ENCODE assay signal across 1 cellular context in the genomic region with DNA sequence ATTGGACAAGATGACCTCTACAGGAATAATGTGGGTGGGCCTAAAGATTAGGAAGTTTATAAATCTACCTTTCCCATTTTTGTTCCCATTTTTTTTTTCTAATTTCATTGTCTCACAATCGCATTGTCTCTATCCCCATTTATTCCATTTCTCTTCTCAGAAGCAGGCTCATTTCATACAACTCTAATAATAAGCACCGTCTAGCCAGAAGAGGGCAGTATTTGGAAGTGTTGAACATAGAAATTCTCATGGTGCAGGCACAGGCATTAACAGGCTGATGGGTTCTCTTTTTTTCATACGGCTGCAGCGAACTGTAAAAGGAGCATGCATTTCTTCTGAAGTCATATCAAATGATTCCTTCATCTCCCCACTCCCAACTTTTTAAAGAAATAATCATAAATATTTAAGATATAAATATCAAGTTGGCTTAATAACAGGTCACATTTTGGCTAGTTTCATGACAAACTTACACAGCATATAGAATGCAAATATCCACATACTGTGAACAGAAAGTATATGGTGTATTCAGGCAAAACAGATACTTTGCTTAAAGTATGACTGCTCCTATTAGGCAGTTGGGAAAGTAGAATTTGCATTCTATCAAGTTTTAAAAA.
TF ChIP-seq lines count a peak whose summit lies in the region.

No MANE protein-coding gene starts in this region.

TF ChIP-seq in GM23338, 12 proteins besides CTCF, POLR2A, EP300 and RAD21 (continued from another document):
- TF ChIP-seq, protein P1, sequence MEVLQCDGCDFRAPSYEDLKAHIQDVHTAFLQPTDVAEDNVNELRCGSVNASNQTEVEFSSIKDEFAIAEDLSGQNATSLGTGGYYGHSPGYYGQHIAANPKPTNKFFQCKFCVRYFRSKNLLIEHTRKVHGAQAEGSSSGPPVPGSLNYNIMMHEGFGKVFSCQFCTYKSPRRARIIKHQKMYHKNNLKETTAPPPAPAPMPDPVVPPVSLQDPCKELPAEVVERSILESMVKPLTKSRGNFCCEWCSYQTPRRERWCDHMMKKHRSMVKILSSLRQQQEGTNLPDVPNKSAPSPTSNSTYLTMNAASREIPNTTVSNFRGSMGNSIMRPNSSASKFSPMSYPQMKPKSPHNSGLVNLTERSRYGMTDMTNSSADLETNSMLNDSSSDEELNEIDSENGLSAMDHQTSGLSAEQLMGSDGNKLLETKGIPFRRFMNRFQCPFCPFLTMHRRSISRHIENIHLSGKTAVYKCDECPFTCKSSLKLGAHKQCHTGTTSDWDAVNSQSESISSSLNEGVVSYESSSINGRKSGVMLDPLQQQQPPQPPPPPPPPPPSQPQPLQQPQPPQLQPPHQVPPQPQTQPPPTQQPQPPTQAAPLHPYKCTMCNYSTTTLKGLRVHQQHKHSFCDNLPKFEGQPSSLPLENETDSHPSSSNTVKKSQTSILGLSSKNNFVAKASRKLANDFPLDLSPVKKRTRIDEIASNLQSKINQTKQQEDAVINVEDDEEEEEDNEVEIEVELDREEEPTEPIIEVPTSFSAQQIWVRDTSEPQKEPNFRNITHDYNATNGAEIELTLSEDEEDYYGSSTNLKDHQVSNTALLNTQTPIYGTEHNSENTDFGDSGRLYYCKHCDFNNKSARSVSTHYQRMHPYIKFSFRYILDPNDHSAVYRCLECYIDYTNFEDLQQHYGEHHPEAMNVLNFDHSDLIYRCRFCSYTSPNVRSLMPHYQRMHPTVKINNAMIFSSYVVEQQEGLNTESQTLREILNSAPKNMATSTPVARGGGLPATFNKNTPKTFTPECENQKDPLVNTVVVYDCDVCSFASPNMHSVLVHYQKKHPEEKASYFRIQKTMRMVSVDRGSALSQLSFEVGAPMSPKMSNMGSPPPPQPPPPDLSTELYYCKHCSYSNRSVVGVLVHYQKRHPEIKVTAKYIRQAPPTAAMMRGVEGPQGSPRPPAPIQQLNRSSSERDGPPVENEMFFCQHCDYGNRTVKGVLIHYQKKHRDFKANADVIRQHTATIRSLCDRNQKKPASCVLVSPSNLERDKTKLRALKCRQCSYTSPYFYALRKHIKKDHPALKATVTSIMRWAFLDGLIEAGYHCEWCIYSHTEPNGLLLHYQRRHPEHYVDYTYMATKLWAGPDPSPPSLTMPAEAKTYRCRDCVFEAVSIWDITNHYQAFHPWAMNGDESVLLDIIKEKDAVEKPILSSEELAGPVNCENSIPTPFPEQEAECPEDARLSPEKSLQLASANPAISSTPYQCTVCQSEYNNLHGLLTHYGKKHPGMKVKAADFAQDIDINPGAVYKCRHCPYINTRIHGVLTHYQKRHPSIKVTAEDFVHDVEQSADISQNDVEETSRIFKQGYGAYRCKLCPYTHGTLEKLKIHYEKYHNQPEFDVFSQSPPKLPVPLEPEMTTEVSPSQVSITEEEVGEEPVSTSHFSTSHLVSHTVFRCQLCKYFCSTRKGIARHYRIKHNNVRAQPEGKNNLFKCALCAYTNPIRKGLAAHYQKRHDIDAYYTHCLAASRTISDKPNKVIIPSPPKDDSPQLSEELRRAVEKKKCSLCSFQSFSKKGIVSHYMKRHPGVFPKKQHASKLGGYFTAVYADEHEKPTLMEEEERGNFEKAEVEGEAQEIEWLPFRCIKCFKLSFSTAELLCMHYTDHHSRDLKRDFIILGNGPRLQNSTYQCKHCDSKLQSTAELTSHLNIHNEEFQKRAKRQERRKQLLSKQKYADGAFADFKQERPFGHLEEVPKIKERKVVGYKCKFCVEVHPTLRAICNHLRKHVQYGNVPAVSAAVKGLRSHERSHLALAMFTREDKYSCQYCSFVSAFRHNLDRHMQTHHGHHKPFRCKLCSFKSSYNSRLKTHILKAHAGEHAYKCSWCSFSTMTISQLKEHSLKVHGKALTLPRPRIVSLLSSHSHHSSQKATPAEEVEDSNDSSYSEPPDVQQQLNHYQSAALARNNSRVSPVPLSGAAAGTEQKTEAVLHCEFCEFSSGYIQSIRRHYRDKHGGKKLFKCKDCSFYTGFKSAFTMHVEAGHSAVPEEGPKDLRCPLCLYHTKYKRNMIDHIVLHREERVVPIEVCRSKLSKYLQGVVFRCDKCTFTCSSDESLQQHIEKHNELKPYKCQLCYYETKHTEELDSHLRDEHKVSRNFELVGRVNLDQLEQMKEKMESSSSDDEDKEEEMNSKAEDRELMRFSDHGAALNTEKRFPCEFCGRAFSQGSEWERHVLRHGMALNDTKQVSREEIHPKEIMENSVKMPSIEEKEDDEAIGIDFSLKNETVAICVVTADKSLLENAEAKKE (CRISPR knock-in tag; IDR thresholded peaks at IDR 0.05): no peak
- TF ChIP-seq, protein P2, sequence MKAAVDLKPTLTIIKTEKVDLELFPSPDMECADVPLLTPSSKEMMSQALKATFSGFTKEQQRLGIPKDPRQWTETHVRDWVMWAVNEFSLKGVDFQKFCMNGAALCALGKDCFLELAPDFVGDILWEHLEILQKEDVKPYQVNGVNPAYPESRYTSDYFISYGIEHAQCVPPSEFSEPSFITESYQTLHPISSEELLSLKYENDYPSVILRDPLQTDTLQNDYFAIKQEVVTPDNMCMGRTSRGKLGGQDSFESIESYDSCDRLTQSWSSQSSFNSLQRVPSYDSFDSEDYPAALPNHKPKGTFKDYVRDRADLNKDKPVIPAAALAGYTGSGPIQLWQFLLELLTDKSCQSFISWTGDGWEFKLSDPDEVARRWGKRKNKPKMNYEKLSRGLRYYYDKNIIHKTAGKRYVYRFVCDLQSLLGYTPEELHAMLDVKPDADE (IDR thresholded peaks at IDR 0.05): no peak
- TF ChIP-seq EZH2phosphoT487 (IDR thresholded peaks at IDR 0.05; ENCODE audit: unreplicated experiment) (no peak), POLR2AphosphoS5 (IDR thresholded peaks at IDR 0.05; ENCODE audit: low read depth) (no peak)
